ENCODE assay signal across 10 cellular contexts in the genomic region with DNA sequence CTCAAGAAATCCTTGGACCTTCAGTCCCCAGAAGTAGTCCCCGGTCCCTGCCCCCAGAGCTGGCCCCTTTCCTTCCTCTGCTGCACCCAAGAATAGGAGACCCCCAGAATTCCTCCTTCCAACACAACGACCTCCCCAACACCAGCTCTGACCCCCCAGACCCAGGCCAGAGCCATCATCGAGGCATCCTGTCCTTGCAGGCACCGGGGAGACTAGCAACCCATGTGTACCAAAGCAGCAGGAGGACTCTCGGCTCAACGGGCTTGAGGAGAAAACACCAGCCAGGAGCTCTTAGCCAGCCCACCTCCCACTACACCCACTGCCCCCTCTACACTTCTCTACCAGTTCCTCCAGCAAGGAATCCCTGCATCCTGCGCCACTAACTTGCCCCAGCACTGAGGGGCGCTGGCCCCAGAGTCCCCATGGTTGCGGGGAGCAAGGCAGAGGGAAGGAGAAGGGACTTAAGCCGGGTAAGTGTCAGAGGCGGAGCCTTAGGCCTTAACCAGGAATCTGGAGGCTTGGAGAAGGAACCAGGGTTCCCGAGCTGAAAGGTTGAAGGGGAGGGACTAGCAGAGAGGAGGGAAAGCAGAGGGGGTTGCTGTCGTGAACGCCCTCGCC. TPM values are rescaled to one million over a fixed set of nuclear protein-coding genes. Genes with fewer than 3 reads are reported as not detected.
DNase-seq lines count a peak whose midpoint lies in the region; TF ChIP-seq lines count a peak whose summit lies in the region.
"Had no signal": no experiment of that assay in that cellular context is flagged by ENCODE, and none has a peak within 500 bp of the region (broad histone marks: within the 10 kb centered on the region; RNA-seq: fewer than 3 reads in every experiment).

No MANE protein-coding gene starts in this region.

- H3K79me2 ChIP-seq in mesendoderm (ENCODE audit: control insufficient read depth, insufficient read depth, low read length): no peaks in the 10 kb centered on the region

- H2BK15ac ChIP-seq in mesendoderm (replicated peaks; ENCODE audit: low read depth): no peak overlapping the region

- no peak overlapping the region for H2AK5ac ChIP-seq in mesendoderm (ENCODE audit: low read length)

- H3K4me1 ChIP-seq in NT2/D1 (ENCODE audit: insufficient read depth, insufficient read length) (peaks cover 10% of the 10 kb centered on the region), mesendoderm (ENCODE audit: control insufficient read depth, low read depth, low read length) (peaks cover 1% of the 10 kb centered on the region), stomach (peaks cover 37 to 55% (median 45%) of the 10 kb centered on the region in 4 donors)

- H3K79me1 ChIP-seq in mesendoderm (ENCODE audit: low read length): no peaks in the 10 kb centered on the region

- H3K4me3 ChIP-seq in NT2/D1 (ENCODE audit: insufficient read length, low read depth) (peak overlapping the region; percentile 23), mesendoderm (ENCODE audit: low read length) (no peak overlapping the region), stomach (peak overlapping the region; percentile 25 to 42 (median 33))

- peak overlapping the region; percentile 49 for H3K4me2 ChIP-seq in mesendoderm (ENCODE audit: low read length)

- H3K9me3 ChIP-seq in NT2/D1 (ENCODE audit: insufficient read depth, low read length): no peaks in the 10 kb centered on the region
- H3K9me3 ChIP-seq in stomach: no peaks in the 10 kb centered on the region

- H3K36me3 ChIP-seq in NT2/D1 (ENCODE audit: insufficient read depth, insufficient read length, low read length) (no peaks in the 10 kb centered on the region), mesendoderm (ENCODE audit: control insufficient read depth, insufficient read depth, low read length) (no peaks in the 10 kb centered on the region), stomach (no peaks in the 10 kb centered on the region)

- no peak for TF ChIP-seq CTCF in stomach (IDR thresholded peaks at IDR 0.05)

- H4K5ac ChIP-seq in mesendoderm (ENCODE audit: low read length): no peak overlapping the region

- DNase-seq in NT2/D1 (ENCODE audit: low read depth, low spot score): no peak
- no peak for DNase-seq in mesendoderm
- no peak for DNase-seq in stomach
- no peak for DNase-seq in NK-92 (lab: John Stamatoyannopoulos, UW; ENCODE audit: unreplicated experiment)
- DNase-seq in DMS53 treated with DMSO at 0.1 percent for 48 hours (lab: John Stamatoyannopoulos, UW; ENCODE audit: unreplicated experiment): no peak
- no peak for DNase-seq in amygdala (lab: John Stamatoyannopoulos, UW)
- DNase-seq: activated naive CD4-positive, alpha-beta T cell treated with anti-CD3 and anti-CD28 coated beads for 36 hours; stimulated activated CD4-positive, alpha-beta T cell treated with anti-CD3 and anti-CD28 coated beads, Interleukin-4, amount 100 ng/mL, for 4 hours had no signal

- no peak overlapping the region for H3K23ac ChIP-seq in mesendoderm (ENCODE audit: low read length)

- no peak for TF ChIP-seq POLR2A in stomach (IDR thresholded peaks at IDR 0.05)

- peak overlapping the region; percentile 74 for H3K56ac ChIP-seq in mesendoderm (ENCODE audit: low read length)

- H3K9ac ChIP-seq in NT2/D1 (ENCODE audit: insufficient read length, low read depth) (no peak overlapping the region), mesendoderm (ENCODE audit: low read length) (peak overlapping the region; percentile 43)

- intact Hi-C loops in stomach (cut with DNase I; ENCODE audit: low total_unique reads): no loop called here

- H3K4ac ChIP-seq in mesendoderm (ENCODE audit: low read depth, low read length): no peak overlapping the region

- H2BK120ac ChIP-seq in mesendoderm (ENCODE audit: low read depth, low read length): no peak overlapping the region

- H3K27me3 ChIP-seq in NT2/D1 (ENCODE audit: insufficient read depth, insufficient read length) (peaks cover 55% of the 10 kb centered on the region), mesendoderm (ENCODE audit: insufficient read depth, low read length, poor library complexity) (peaks cover 38% of the 10 kb centered on the region), stomach (peaks cover 11 to 58% (median 51%) of the 10 kb centered on the region in 3 donors)

- no peak overlapping the region for H2BK5ac ChIP-seq in mesendoderm (ENCODE audit: low read length)

- H3K27ac ChIP-seq in cingulate gyrus (ENCODE audit: low read depth, low read length) (peak overlapping the region; percentile 54), mesendoderm (ENCODE audit: low read depth, low read length) (no peak overlapping the region), stomach (no peak overlapping the region)

- H3K18ac ChIP-seq in mesendoderm (ENCODE audit: low read length): no peak overlapping the region

- TF ChIP-seq EP300 in stomach (IDR thresholded peaks at IDR 0.05): no peak

- WGBS in mesendoderm (ENCODE audit: extremely low coverage, insufficient coverage, low lambda C conversion rate): no CpG with 5 or more reads among the region's 15 CpGs
- 43 to 59% (median 50%) methylated on average over 12 to 15 of the region's 15 CpGs for WGBS in stomach, 5 donors

- H4K8ac ChIP-seq in mesendoderm (ENCODE audit: low read depth, low read length): no peak overlapping the region

RNA-seq across cellular contexts. Expression of a gene that starts 3.9 kb away (rescaled TPM):
- polyA plus RNA-seq in mesendoderm (2013, experiment 1 of 2): 0.28 TPM
- polyA plus RNA-seq in mesendoderm (2013, experiment 2 of 2): 0.29 TPM
- total RNA-seq in stomach: 1 to 10 TPM in 4 of 5 donors, not detected in 1; 1.0 to 8.5 (median 1.9) TPM
- under 1 TPM; 0.31 to 0.63 (median 0.50) TPM for polyA plus RNA-seq in stomach
- total RNA-seq: activated naive CD4-positive, alpha-beta T cell treated with anti-CD3 and anti-CD28 coated beads for 36 hours; M059J had no signal
